In the genomic region with DNA sequence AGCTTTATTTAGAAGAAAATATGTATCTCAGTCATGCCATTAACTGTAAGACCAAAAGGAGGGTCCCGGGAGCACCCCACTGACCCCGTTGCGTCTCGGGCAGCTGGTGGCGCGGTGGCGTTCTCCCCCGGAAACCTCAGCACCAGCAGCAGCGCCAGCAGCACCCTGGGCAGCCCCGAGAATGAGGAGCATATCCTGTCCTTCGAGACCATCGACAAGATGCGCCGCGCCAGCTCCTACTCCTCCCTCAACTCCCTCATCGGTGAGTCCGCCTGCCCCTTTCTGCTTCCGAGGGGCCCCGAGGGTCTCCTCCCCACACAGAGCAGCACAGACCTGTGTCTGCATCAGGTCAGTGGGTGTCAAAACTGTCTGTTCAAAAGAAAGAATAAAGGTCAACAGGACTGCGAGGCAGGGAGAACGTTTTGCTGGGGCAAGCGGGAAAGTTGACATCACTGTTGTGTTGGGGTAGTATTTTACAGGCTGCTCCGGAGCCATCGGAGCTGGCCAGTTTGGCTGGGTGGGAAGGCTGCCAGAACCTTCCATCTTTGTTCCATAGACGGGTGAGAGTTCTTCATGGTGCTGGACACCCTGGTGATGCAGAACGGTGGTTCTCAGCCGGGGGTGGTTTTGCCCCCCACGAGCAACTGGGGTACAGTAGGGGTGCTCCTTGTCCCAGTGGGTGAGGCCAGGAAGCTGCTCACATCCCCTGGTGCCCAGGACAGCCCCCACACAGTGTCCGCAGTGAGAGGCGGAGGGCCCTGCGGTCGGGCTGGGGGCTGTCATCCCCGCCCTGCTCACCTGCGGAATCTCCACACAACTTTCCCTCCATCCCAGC, we compare ENCODE assay signal across 1 cellular context.
TF ChIP-seq lines count a peak whose summit lies in the region.

No MANE protein-coding gene starts in this region.

TF ChIP-seq in H1, 55 proteins besides CTCF, POLR2A, EP300 and RAD21:
- TF ChIP-seq RFX5 (IDR thresholded peaks at IDR 0.05; ENCODE audit: borderline replicate concordance, low read depth, low read length), result no peak
- TF ChIP-seq YY1 (IDR thresholded peaks at IDR 0.05; ENCODE audit: low read depth, low read length), result no peak
- TF ChIP-seq TCF12 (IDR thresholded peaks at IDR 0.05; ENCODE audit: low read depth, low read length), result no peak
- no peak for TF ChIP-seq PHF8 (conservative IDR thresholded peaks at IDR 0.05; ENCODE audit: low read depth, low read length)
- no peak for TF ChIP-seq JUND (IDR thresholded peaks at IDR 0.05; ENCODE audit: low read length)
- TF ChIP-seq, protein P1, sequence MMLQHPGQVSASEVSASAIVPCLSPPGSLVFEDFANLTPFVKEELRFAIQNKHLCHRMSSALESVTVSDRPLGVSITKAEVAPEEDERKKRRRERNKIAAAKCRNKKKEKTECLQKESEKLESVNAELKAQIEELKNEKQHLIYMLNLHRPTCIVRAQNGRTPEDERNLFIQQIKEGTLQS (IDR thresholded peaks at IDR 0.05; ENCODE audit: insufficient read depth, low read depth, low read length), result no peak
- no peak for TF ChIP-seq EGR1 (IDR thresholded peaks at IDR 0.05; ENCODE audit: borderline replicate concordance, low read depth, low read length)
- TF ChIP-seq CREB1 (IDR thresholded peaks at IDR 0.05), result no peak
- TF ChIP-seq SAP30 (IDR thresholded peaks at IDR 0.05; ENCODE audit: insufficient read depth, insufficient replicate concordance, low read length), result no peak
- no peak for TF ChIP-seq BACH1 (IDR thresholded peaks at IDR 0.05; ENCODE audit: low read length)
- no peak for TF ChIP-seq RXRA (IDR thresholded peaks at IDR 0.05; ENCODE audit: insufficient read depth, low read depth, low read length)
- no peak for TF ChIP-seq CTBP2 (IDR thresholded peaks at IDR 0.05; ENCODE audit: borderline replicate concordance, insufficient read depth, insufficient read length, low read length)
- TF ChIP-seq TAF7 (optimal IDR thresholded peaks at IDR 0.05; ENCODE audit: borderline replicate concordance, low read depth, low read length), result no peak
